In genomic region chr6:131136021-131136847, GRCh38 we compare ENCODE assay signal across 7 cellular contexts. TPM values are rescaled to one million over a fixed set of nuclear protein-coding genes. Genes with fewer than 3 reads are reported as not detected.
DNase-seq lines count a peak whose midpoint lies in the region; FAIRE-seq and TF ChIP-seq lines count a peak whose summit lies in the region.

No MANE protein-coding gene starts in this region.

- DNase-seq in GM12891 (ENCODE audit: insufficient read length, low spot score) (no peak), HTR-8/SVneo (ENCODE audit: insufficient read length, low spot score) (peak; percentile 30), hepatic stellate cell (ENCODE audit: low spot score) (peak; percentile 52), sigmoid colon (no peak), DMS79 (lab: John Stamatoyannopoulos, UW) (no peak), NCI-H345 (lab: John Stamatoyannopoulos, UW) (no peak)

- intact Hi-C loops in sigmoid colon (cut with DNase I) = loop anchor here (1.0 kb wide), 1 partner anchor 74 kb away; no protein-coding TSS in a partner anchor

- 10 to 17% methylated on average over 19 of the region's 19 CpGs for WGBS in sigmoid colon, 2 donors

- TF ChIP-seq EP300 in sigmoid colon (IDR thresholded peaks at IDR 0.05) = no peak

- H3K4me1 ChIP-seq in sigmoid colon = peaks cover 0 to 21% (median 10%) of the 10 kb centered on the region in 4 donors

- FAIRE-seq in GM12891 (lab: Jason Lieb, UNC) (peak; percentile 26), HTR-8/SVneo (lab: Jason Lieb, UNC) (no peak)

- H3K27ac ChIP-seq in angular gyrus (ENCODE audit: low read depth, low read length) (peak overlapping the region; percentile 89), sigmoid colon (peak overlapping the region; percentile 92 to 96 (median 96))

- H3K4me3 ChIP-seq in sigmoid colon = peak overlapping the region; percentile 66 to 88 (median 82)

- no peaks in the 10 kb centered on the region for H3K9me3 ChIP-seq in sigmoid colon

- TF ChIP-seq POLR2A in GM12891 (IDR thresholded peaks at IDR 0.05; ENCODE audit: low read depth, low read length) (no peak), sigmoid colon (IDR thresholded peaks at IDR 0.05) (no peak)

- no peaks in the 10 kb centered on the region for H3K36me3 ChIP-seq in sigmoid colon

- no peaks in the 10 kb centered on the region for H3K27me3 ChIP-seq in sigmoid colon

- no peak for TF ChIP-seq CTCF in sigmoid colon (IDR thresholded peaks at IDR 0.05)

TF ChIP-seq in GM12891, 5 proteins besides CTCF, POLR2A, EP300 and RAD21:
- TF ChIP-seq POU2F2 (IDR thresholded peaks at IDR 0.05; ENCODE audit: low read depth, low read length) (no peak), POLR2AphosphoS5 (IDR thresholded peaks at IDR 0.05; ENCODE audit: low read depth, low read length) (no peak)

RNA-seq across cellular contexts. Expression of gene AKAP7, which starts 1.0 kb away (rescaled TPM):
- polyA plus RNA-seq in GM12891 (2012; ENCODE audit: low read depth, missing spikeins) = 0.40 TPM
- 10 to 100 TPM; 18.7 to 23.8 (median 21.9) TPM for total RNA-seq in sigmoid colon
- polyA plus RNA-seq in sigmoid colon = 10 to 100 TPM in 2 of 3 donors, 1 to 10 TPM in 1; 7.9 to 13.2 (median 12.7) TPM

Comparison
In these comparisons a context has a peak if more than half of its experiments do, and no peak if none do; other contexts are left out.
1. DNase-seq: peak in HTR-8/SVneo (single experiment) and hepatic stellate cell (single experiment); none in GM12891 (single experiment), sigmoid colon (single experiment), DMS79 (single experiment) and NCI-H345 (single experiment).